In genomic region chr14:104393898-104394605, GRCh38 we compare ENCODE assay signal across 10 cellular contexts.
DNase-seq lines count a peak whose midpoint lies in the region; ATAC-seq and TF ChIP-seq lines count a peak whose summit lies in the region.
"Had no signal": no experiment of that assay in that cellular context is flagged by ENCODE, and none has a peak within 500 bp of the region (broad histone marks: within the 10 kb centered on the region; RNA-seq: fewer than 3 reads in every experiment).

No MANE protein-coding gene starts in this region.

- no peak overlapping the region for H2BK20ac ChIP-seq in H9 (ENCODE audit: low read depth, low read length, poor library complexity, severe bottlenecking)

- H4K91ac ChIP-seq in H9 (ENCODE audit: insufficient read length, low read depth, low read length) = no peak overlapping the region

- no peaks in the 10 kb centered on the region for H3K79me2 ChIP-seq in H9 (ENCODE audit: insufficient read depth, low read length)

- WGBS in H9 (ENCODE audit: extremely low coverage, insufficient read length, low lambda C conversion rate) = no CpG with 5 or more reads among the region's 15 CpGs

- H3K9me3 ChIP-seq in H9 (ENCODE audit: control insufficient read depth, low read depth, low read length) = no peaks in the 10 kb centered on the region

- H3K23ac ChIP-seq in H9 (ENCODE audit: insufficient read length, low read depth, low read length) = no peak overlapping the region

- H2BK5ac ChIP-seq in H9 (ENCODE audit: insufficient read length, low read length) = no peak overlapping the region

- no peaks in the 10 kb centered on the region for H3K79me1 ChIP-seq in H9 (ENCODE audit: insufficient read depth, low read depth, low read length, poor library complexity, severe bottlenecking)

- H3K27ac Mint-ChIP-seq in H9 = peak overlapping the region in 1 of 3 experiments; percentile 67; a peak in 3 of 7 replicates
- H3K27ac Mint-ChIP-seq in activated CD8-positive, alpha-beta T cell treated with anti-CD3 and anti-CD28 coated beads for 36 hours = peak overlapping the region; percentile 60

- peaks cover 8 to 28% (median 10%) of the 10 kb centered on the region in 3 experiments; a peak in 6 of 7 replicates for H3K36me3 Mint-ChIP-seq in H9 (ENCODE audit: insufficient read depth in 1 of 3, low read depth in 3 of 3)
- H3K36me3 Mint-ChIP-seq in activated CD8-positive, alpha-beta T cell treated with anti-CD3 and anti-CD28 coated beads for 36 hours (ENCODE audit: low read depth) = peaks cover 1% of the 10 kb centered on the region

- H3K23me2 ChIP-seq in H9 (ENCODE audit: insufficient read length, low read depth, low read length, poor library complexity, severe bottlenecking) = no peaks in the 10 kb centered on the region

- no peak overlapping the region for H4K5ac ChIP-seq in H9 (ENCODE audit: insufficient read length, low read depth, low read length)

- intact Hi-C loops in activated CD8-positive, alpha-beta T cell treated with anti-CD3 and anti-CD28 coated beads for 36 hours (cut with micrococcal nuclease) = no loop called here
- intact Hi-C loops in cardiac septum (cut with DNase I) = loop anchor here (10.0 kb wide), 1 partner anchor 259 kb away; the partner anchor contains the start of gene KIF26A

- no peak overlapping the region for H3K4me2 ChIP-seq in H9 (ENCODE audit: insufficient read depth, insufficient read length, low read length)

- H4K20me1 ChIP-seq in H9 (ENCODE audit: control insufficient read depth, insufficient read depth, insufficient read length) = no peaks in the 10 kb centered on the region

- peak; percentile 24 for DNase-seq in H9
- DNase-seq in activated CD8-positive, alpha-beta T cell treated with anti-CD3 and anti-CD28 coated beads for 36 hours = peak; percentile 83
- peak; percentile 86 for DNase-seq in cardiac septum (ENCODE audit: low spot score)
- DNase-seq in stimulated activated CD8-positive, alpha-beta memory T cell treated with anti-CD3 and anti-CD28 coated beads, Interleukin-15, amount 100 ng/mL, for 48 hours (ENCODE audit: low read depth in 2 of 2) = peak; percentile 29 to 34
- no peak for DNase-seq in NCI-H345 treated with DMSO at 0.1 percent for 48 hours (lab: John Stamatoyannopoulos, UW; ENCODE audit: unreplicated experiment)
- DNase-seq in AG08395 (ENCODE audit: low spot score) = no peak
- no peak for DNase-seq in COLO668 (lab: John Stamatoyannopoulos, UW; ENCODE audit: unreplicated experiment)

- peaks cover 13 to 25% of the 10 kb centered on the region in 2 experiments for H3K4me1 Mint-ChIP-seq in H9
- peaks cover 63% of the 10 kb centered on the region for H3K4me1 Mint-ChIP-seq in activated CD8-positive, alpha-beta T cell treated with anti-CD3 and anti-CD28 coated beads for 36 hours (ENCODE audit: low read depth)

- CTCF ChIA-PET in activated CD8-positive, alpha-beta T cell treated with anti-CD3 and anti-CD28 coated beads for 36 hours (lab: Charles Lee) = no interaction called here

- no peak overlapping the region for H3K4ac ChIP-seq in H9 (ENCODE audit: low read depth, low read length)

- ATAC-seq in activated CD8-positive, alpha-beta T cell treated with anti-CD3 and anti-CD28 coated beads for 36 hours = peak; percentile 74
- ATAC-seq in GM21786 (IDR thresholded peaks at IDR 0.05; ENCODE audit: unreplicated experiment) = no peak
- ATAC-seq: HCT116 had no signal

- H2AFZ ChIP-seq in H9 (ENCODE audit: low read length) = no peak overlapping the region

- no peak overlapping the region for H3K27ac ChIP-seq in H9 (ENCODE audit: insufficient read length, low read depth, low read length)

- H3K27me3 Mint-ChIP-seq in H9 (ENCODE audit: low read depth) = peaks cover 6% of the 10 kb centered on the region; the same call in 1 of the 2 replicates
- H3K27me3 Mint-ChIP-seq in activated CD8-positive, alpha-beta T cell treated with anti-CD3 and anti-CD28 coated beads for 36 hours = no peaks in the 10 kb centered on the region

- H3K4me3 Mint-ChIP-seq in H9 = no peak overlapping the region
- H3K4me3 Mint-ChIP-seq in activated CD8-positive, alpha-beta T cell treated with anti-CD3 and anti-CD28 coated beads for 36 hours = no peak overlapping the region

- no peak overlapping the region for H3T11ph ChIP-seq in H9 (ENCODE audit: low read length)

- peak overlapping the region; percentile 29; the same call in 1 of the 2 replicates for H3K14ac ChIP-seq in H9 (ENCODE audit: insufficient read depth, low read length)

- H3K9me3 Mint-ChIP-seq in H9 = peaks cover 20 to 29% of the 10 kb centered on the region in 2 experiments
- H3K9me3 Mint-ChIP-seq in activated CD8-positive, alpha-beta T cell treated with anti-CD3 and anti-CD28 coated beads for 36 hours = peaks cover 8% of the 10 kb centered on the region

- H3K4me1 ChIP-seq in H9 (ENCODE audit: insufficient read depth, low read length) = no peaks in the 10 kb centered on the region
- H3K4me1 ChIP-seq: breast epithelium had no signal

- no peak overlapping the region for H4K8ac ChIP-seq in H9 (replicated peaks; ENCODE audit: insufficient read length, low read depth, low read length)

- no peak overlapping the region for H2AK5ac ChIP-seq in H9 (ENCODE audit: insufficient read length, low read length)

- H2BK12ac ChIP-seq in H9 (ENCODE audit: insufficient read length, low read depth, low read length) = no peak overlapping the region

- no peak overlapping the region for H2BK120ac ChIP-seq in H9 (ENCODE audit: low read depth, low read length, poor library complexity, severe bottlenecking)

- H3K18ac ChIP-seq in H9 (ENCODE audit: insufficient read length, low read depth, low read length) = no peak overlapping the region

- H3K9ac ChIP-seq in H9 (ENCODE audit: extremely low read depth, insufficient read length, low read length) = no peak overlapping the region

- TF ChIP-seq CTCF in H9 (conservative IDR thresholded peaks at IDR 0.05) = no peak
- TF ChIP-seq CTCF in activated CD8-positive, alpha-beta T cell treated with anti-CD3 and anti-CD28 coated beads for 36 hours (IDR thresholded peaks at IDR 0.05) = no peak

- H2BK15ac ChIP-seq in H9 (ENCODE audit: low read depth, low read length) = no peak overlapping the region

- POLR2A ChIA-PET in activated CD8-positive, alpha-beta T cell treated with anti-CD3 and anti-CD28 coated beads for 36 hours (lab: Charles Lee) = interaction anchor here (0.6 kb wide), 1 partner anchor 19 kb away, joined by 3 read pairs; no protein-coding TSS in a partner anchor

- H3K56ac ChIP-seq in H9 (ENCODE audit: insufficient read length, low read depth, low read length) = no peak overlapping the region

- no peaks in the 10 kb centered on the region for H3K27me3 ChIP-seq in H9 (ENCODE audit: insufficient read depth, low read length)

Comparison
In these comparisons a context has a peak if more than half of its experiments do, and no peak if none do; other contexts are left out.
1. DNase-seq: peak in H9 (single experiment), activated CD8-positive, alpha-beta T cell treated with anti-CD3 and anti-CD28 coated beads for 36 hours (single experiment), cardiac septum (single experiment) and stimulated activated CD8-positive, alpha-beta memory T cell treated with anti-CD3 and anti-CD28 coated beads, Interleukin-15, amount 100 ng/mL, for 48 hours (2 of 2); none in NCI-H345 treated with DMSO at 0.1 percent for 48 hours (single experiment), AG08395 (single experiment) and COLO668 (single experiment).